In genomic region chr7:81268551-81268950, GRCh38 we compare ENCODE assay signal across 22 cellular contexts.
"Had no signal": no experiment of that assay in that cellular context is flagged by ENCODE, and none has a peak within 500 bp of the region (broad histone marks: within the 10 kb centered on the region; RNA-seq: fewer than 3 reads in every experiment).

No MANE protein-coding gene starts in this region.

- H3K9me3 ChIP-seq: esophagus muscularis mucosa, right atrium auricular region, vagina had no signal

- H3K36me3 ChIP-seq: esophagus muscularis mucosa, heart right ventricle, left ventricle myocardium inferior, right atrium auricular region, vagina had no signal

- H3K4me1 ChIP-seq: esophagus muscularis mucosa, heart right ventricle, left ventricle myocardium inferior, right atrium auricular region, vagina had no signal

- H3K27ac ChIP-seq: esophagus muscularis mucosa, heart right ventricle, left ventricle myocardium inferior, right atrium auricular region, vagina had no signal

- H3K4me3 ChIP-seq: esophagus muscularis mucosa, heart right ventricle, left ventricle myocardium inferior, right atrium auricular region, skin epidermis, vagina had no signal

- DNase-seq: activated CD4-positive, alpha-beta T cell treated with anti-CD3 and anti-CD28 coated beads, Interleukin-2, amount 10 ng/mL, durations not matched to agents 24 days and 14 days; activated CD8-positive, alpha-beta T cell treated with anti-CD3 and anti-CD28 coated beads for 36 hours; activated naive CD4-positive, alpha-beta T cell treated with Interleukin-2 at 50 U/mL for 16 hours; activated naive CD8-positive, alpha-beta T cell treated with anti-CD3 and anti-CD28 coated beads, Interleukin-2, amount 10 ng/mL, durations not matched to agents 7 days and 5 days; activated T-cell treated with anti-CD3 and anti-CD28 coated beads, Interleukin-2, amount 50 U/mL, for 1 hour; aorta; effector memory CD4-positive, alpha-beta T cell; heart right ventricle; kidney glomerular epithelial cell; left ventricle myocardium inferior; naive B cell; stimulated activated CD4-positive, alpha-beta T cell treated with anti-CD3 and anti-CD28 coated beads, Interleukin-15, amount 100 ng/mL, for 24 hours; stimulated activated CD4-positive, alpha-beta T cell treated with anti-CD3 and anti-CD28 coated beads, Interleukin-2, amount 100 ng/mL, for 48 hours; stimulated activated naive CD8-positive, alpha-beta T cell treated with anti-CD3 and anti-CD28 coated beads, Interleukin-15, amount 100 ng/mL, for 72 hours; T-helper 1 cell; T-helper 9 cell; trophoblast cell had no signal

- ATAC-seq: activated CD8-positive, alpha-beta T cell treated with anti-CD3 and anti-CD28 coated beads for 36 hours; heart right ventricle; stimulated activated naive CD8-positive, alpha-beta T cell treated with anti-CD3 and anti-CD28 coated beads, Interleukin-15, amount 100 ng/mL, for 72 hours had no signal

- FAIRE-seq: endothelial cell of umbilical vein had no signal

- H3K27me3 ChIP-seq: esophagus muscularis mucosa, heart right ventricle, right atrium auricular region, vagina had no signal
